ENCODE assay signal across 8 cellular contexts in genomic region chr19:44914436-44915206, GRCh38. TPM values are rescaled to one million over a fixed set of nuclear protein-coding genes. Genes with fewer than 3 reads are reported as not detected.
DNase-seq lines count a peak whose midpoint lies in the region; ATAC-seq, FAIRE-seq and TF ChIP-seq lines count a peak whose summit lies in the region.
"Not testable (repeated sequence)": the region's sequence is repeated elsewhere in the genome, so short reads cannot be mapped to it uniquely, and the experiment has no call there.

APOC1 (plus strand) TSS chr19:44914608; CDS start chr19:44914892, 284 bp downstream.

- not testable (repeated sequence) for H3K4me1 Mint-ChIP-seq in activated T-helper 17 cell treated with anti-CD3 and anti-CD28 coated beads, Interleukin-2, amount 50 U/mL, for 72 hours
- peaks cover 7 to 12% (median 9%) of the 10 kb centered on the region in 4 donors for H3K4me1 Mint-ChIP-seq in naive thymus-derived CD8-positive, alpha-beta T cell

- TF ChIP-seq POLR2A in H54 (IDR thresholded peaks at IDR 0.05; ENCODE audit: low read depth, low read length): not testable (repeated sequence)

- FAIRE-seq in H54 (lab: Jason Lieb, UNC): not testable (repeated sequence)

- POLR2A ChIA-PET in naive thymus-derived CD8-positive, alpha-beta T cell (lab: Charles Lee): interaction anchor here (0.5 to 0.6 kb wide), 2 partner anchors 63 to 128 kb away, joined by 4 read pairs; no protein-coding TSS in a partner anchor

- peak within 1 kb of the TSS; percentile 58 for H3K4me3 ChIP-seq in fibroblast of pulmonary artery (replicated peaks; ENCODE audit: low read depth, low read length)

- H3K4me3 Mint-ChIP-seq in activated T-helper 17 cell treated with anti-CD3 and anti-CD28 coated beads, Interleukin-2, amount 50 U/mL, for 72 hours: peak within 1 kb of the TSS; percentile 98
- peak within 1 kb of the TSS; percentile 80 to 91 (median 90) for H3K4me3 Mint-ChIP-seq in naive thymus-derived CD8-positive, alpha-beta T cell

- peak; percentile 99 for ATAC-seq in activated T-helper 17 cell treated with anti-CD3 and anti-CD28 coated beads, Interleukin-2, amount 50 U/mL, for 72 hours (replicated peaks)
- ATAC-seq in naive thymus-derived CD8-positive, alpha-beta T cell: peak; percentile 97 to 98

- DNase-seq in DMS53 treated with DMSO at 0.1 percent for 48 hours (lab: John Stamatoyannopoulos, UW; ENCODE audit: unreplicated experiment) (peak; percentile 58), H54 (ENCODE audit: insufficient read length, low spot score) (peak; percentile 87), LoVo (ENCODE audit: low spot score) (peak; percentile 82), RPMI8226 (peak; percentile 77), fibroblast of pulmonary artery (ENCODE audit: low read depth) (peak; percentile 79)
- peak; percentile 55 to 86 (median 70) for DNase-seq in naive thymus-derived CD8-positive, alpha-beta T cell
- DNase-seq in stimulated activated CD8-positive, alpha-beta memory T cell treated with anti-CD3 and anti-CD28 coated beads, Interleukin-7, amount 100 ng/mL, for 48 hours (ENCODE audit: extremely low read depth in 1 of 2, low read depth in 1 of 2): peak; percentile 57 to 71

- H3K9me3 Mint-ChIP-seq in activated T-helper 17 cell treated with anti-CD3 and anti-CD28 coated beads, Interleukin-2, amount 50 U/mL, for 72 hours; naive thymus-derived CD8-positive, alpha-beta T cell: not testable (repeated sequence)

- not testable (repeated sequence) for TF ChIP-seq CTCF in fibroblast of pulmonary artery (IDR thresholded peaks at IDR 0.05; ENCODE audit: low read length, missing control alignments)

- H3K27me3 Mint-ChIP-seq in activated T-helper 17 cell treated with anti-CD3 and anti-CD28 coated beads, Interleukin-2, amount 50 U/mL, for 72 hours: peaks cover 15% of the 10 kb centered on the region
- H3K27me3 Mint-ChIP-seq in naive thymus-derived CD8-positive, alpha-beta T cell: peaks cover 9 to 37% (median 19%) of the 10 kb centered on the region in 5 donors

- not testable (repeated sequence) for H3K36me3 Mint-ChIP-seq in activated T-helper 17 cell treated with anti-CD3 and anti-CD28 coated beads, Interleukin-2, amount 50 U/mL, for 72 hours (ENCODE audit: low read depth); naive thymus-derived CD8-positive, alpha-beta T cell

- H3K27ac Mint-ChIP-seq in activated T-helper 17 cell treated with anti-CD3 and anti-CD28 coated beads, Interleukin-2, amount 50 U/mL, for 72 hours: peak within 1 kb of the TSS; percentile 96
- peak within 1 kb of the TSS in 7 of 10 donors; percentile 61 to 83 (median 72) for H3K27ac Mint-ChIP-seq in naive thymus-derived CD8-positive, alpha-beta T cell

RNA-seq across cellular contexts. Expression of gene APOC1, which starts in this region (rescaled TPM):
- total RNA-seq in activated T-helper 17 cell treated with anti-CD3 and anti-CD28 coated beads, Interleukin-2, amount 50 U/mL, for 72 hours: 1 to 10 TPM in 1 of 2 donors, under 1 TPM in 1; 0.89 to 1.6 TPM
- 1 to 10 TPM in 1 of 2 experiments, not detected in 1; 1.4 TPM for total RNA-seq in naive thymus-derived CD8-positive, alpha-beta T cell
- polyA plus RNA-seq in naive thymus-derived CD8-positive, alpha-beta T cell: not detected

Comparison
In these comparisons a context has a peak if more than half of its experiments do, and no peak if none do; other contexts are left out.
1. Peak in every context shown above with its lines: DNase-seq, ATAC-seq and H3K4me3 ChIP-seq.